14 cellular contexts compared by ENCODE assay signal in the genomic region with DNA sequence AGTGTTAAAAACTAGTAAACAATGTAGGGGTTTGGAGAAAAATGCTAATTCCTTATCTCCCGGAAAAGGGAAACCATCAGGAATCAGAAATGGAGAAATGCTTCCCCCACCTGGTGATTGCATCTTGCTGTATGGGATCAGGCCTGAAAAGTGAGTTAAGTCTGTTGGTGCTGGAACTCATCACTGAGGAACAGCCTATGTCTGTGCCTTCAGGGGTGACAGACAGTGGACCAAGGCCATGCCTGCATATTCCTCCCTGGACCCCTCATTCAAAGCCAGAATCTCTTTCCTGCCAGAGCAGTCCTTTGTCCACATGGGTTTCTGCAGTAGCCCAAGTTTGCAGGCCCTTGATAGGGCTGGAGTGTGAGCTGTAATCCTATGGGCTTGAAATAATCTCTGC.
DNase-seq lines count a peak whose midpoint lies in the region; ATAC-seq and TF ChIP-seq lines count a peak whose summit lies in the region.
"Had no signal": no experiment of that assay in that cellular context is flagged by ENCODE, and none has a peak within 500 bp of the region (broad histone marks: within the 10 kb centered on the region; RNA-seq: fewer than 3 reads in every experiment).

No MANE protein-coding gene starts in this region.

- no peak overlapping the region for H3K4me3 Mint-ChIP-seq in stimulated activated effector memory CD8-positive, alpha-beta T cell treated with anti-CD3 and anti-CD28 coated beads, Interleukin-12 subunit alpha, Interleukin-12 subunit beta, amount 100 ng/mL, for 72 hours
- H3K4me3 Mint-ChIP-seq: activated naive CD4-positive, alpha-beta T cell treated with anti-CD3 and anti-CD28 coated beads, Interleukin-2, amount 50 U/mL, for 24 hours; memory B cell had no signal

- H4K8ac ChIP-seq in mesendoderm (ENCODE audit: low read depth, low read length), result no peak overlapping the region

- no peak overlapping the region for H3K27ac Mint-ChIP-seq in stimulated activated effector memory CD8-positive, alpha-beta T cell treated with anti-CD3 and anti-CD28 coated beads, Interleukin-12 subunit alpha, Interleukin-12 subunit beta, amount 100 ng/mL, for 72 hours
- H3K27ac Mint-ChIP-seq: activated naive CD4-positive, alpha-beta T cell treated with anti-CD3 and anti-CD28 coated beads, Interleukin-2, amount 50 U/mL, for 24 hours; memory B cell had no signal

- no peak overlapping the region for H4K5ac ChIP-seq in mesendoderm (ENCODE audit: low read length)

- peak; percentile 27; the same call in 1 of the 2 replicates for TF ChIP-seq CTCF in AG10803 (conservative IDR thresholded peaks at IDR 0.05; ENCODE audit: low read length)
- 0 out of 2 replicates have a peak, but pooled peaks have one; percentile 14 for TF ChIP-seq CTCF in Panc1 (IDR thresholded peaks at IDR 0.05)
- TF ChIP-seq CTCF in epithelial cell of proximal tubule (conservative IDR thresholded peaks at IDR 0.05; ENCODE audit: low read depth, low read length), result peak; percentile 42

- WGBS in mesendoderm (ENCODE audit: extremely low coverage, insufficient coverage, low lambda C conversion rate), result no CpG with 5 or more reads among the region's 1 CpG

- no peak overlapping the region for H3K4ac ChIP-seq in mesendoderm (ENCODE audit: low read depth, low read length)

- H3K27me3 ChIP-seq in Panc1 (ENCODE audit: control insufficient read depth, insufficient read depth, low read length), result no peaks in the 10 kb centered on the region; the same call in 1 of the 2 replicates
- no peaks in the 10 kb centered on the region for H3K27me3 ChIP-seq in mesendoderm (ENCODE audit: insufficient read depth, low read length, poor library complexity)

- POLR2A ChIA-PET in Panc1 (lab: Charles Lee), result no interaction called here

- CTCF ChIA-PET in Panc1 (lab: Charles Lee), result no interaction called here

- H3K18ac ChIP-seq in mesendoderm (ENCODE audit: low read length), result no peak overlapping the region

- H2AK5ac ChIP-seq in mesendoderm (ENCODE audit: low read length), result no peak overlapping the region

- H3K9ac ChIP-seq in mesendoderm (ENCODE audit: low read length), result no peak overlapping the region

- no peak overlapping the region for H2BK120ac ChIP-seq in mesendoderm (ENCODE audit: low read depth, low read length)

- no peak overlapping the region for H3K4me2 ChIP-seq in mesendoderm (ENCODE audit: low read length)

- H3K79me2 ChIP-seq in mesendoderm (ENCODE audit: control insufficient read depth, insufficient read depth, low read length), result no peaks in the 10 kb centered on the region

- H3K4me1 Mint-ChIP-seq in stimulated activated effector memory CD8-positive, alpha-beta T cell treated with anti-CD3 and anti-CD28 coated beads, Interleukin-12 subunit alpha, Interleukin-12 subunit beta, amount 100 ng/mL, for 72 hours, result no peaks in the 10 kb centered on the region
- H3K4me1 Mint-ChIP-seq: activated naive CD4-positive, alpha-beta T cell treated with anti-CD3 and anti-CD28 coated beads, Interleukin-2, amount 50 U/mL, for 24 hours; memory B cell had no signal

- intact Hi-C loops in Panc1 (cut with micrococcal nuclease; ENCODE audit: unreplicated experiment), result no loop called here

- BruUV-seq in Panc1 (replicated peaks; lab: Mats Ljungman, UMichigan), result no TSS peak

- no peaks in the 10 kb centered on the region for H3K79me1 ChIP-seq in mesendoderm (ENCODE audit: low read length)

- H3K9me3 Mint-ChIP-seq in stimulated activated effector memory CD8-positive, alpha-beta T cell treated with anti-CD3 and anti-CD28 coated beads, Interleukin-12 subunit alpha, Interleukin-12 subunit beta, amount 100 ng/mL, for 72 hours, result no peaks in the 10 kb centered on the region
- H3K9me3 Mint-ChIP-seq: activated naive CD4-positive, alpha-beta T cell treated with anti-CD3 and anti-CD28 coated beads, Interleukin-2, amount 50 U/mL, for 24 hours; memory B cell had no signal

- H3K27ac ChIP-seq in Panc1 (ENCODE audit: low read length), result no peak overlapping the region
- H3K27ac ChIP-seq in mesendoderm (ENCODE audit: low read depth, low read length), result no peak overlapping the region

- H3K4me1 ChIP-seq in Panc1 (ENCODE audit: control insufficient read depth, insufficient read depth, low read length), result no peaks in the 10 kb centered on the region
- H3K4me1 ChIP-seq in mesendoderm (ENCODE audit: control insufficient read depth, low read depth, low read length), result no peaks in the 10 kb centered on the region

- H3K9me3 ChIP-seq in Panc1 (ENCODE audit: control insufficient read depth, insufficient read depth, low read depth, low read length), result no peaks in the 10 kb centered on the region

- no peak overlapping the region for H3K56ac ChIP-seq in mesendoderm (ENCODE audit: low read length)

- H2BK15ac ChIP-seq in mesendoderm (replicated peaks; ENCODE audit: low read depth), result no peak overlapping the region

- ATAC-seq in Panc1 (no peak), HG03469 (IDR thresholded peaks at IDR 0.05; ENCODE audit: unreplicated experiment) (no peak), GM19023 (IDR thresholded peaks at IDR 0.05; ENCODE audit: unreplicated experiment) (no peak)
- ATAC-seq in stimulated activated effector memory CD8-positive, alpha-beta T cell treated with anti-CD3 and anti-CD28 coated beads, Interleukin-12 subunit alpha, Interleukin-12 subunit beta, amount 100 ng/mL, for 72 hours, result no peak

- H3K4me3 ChIP-seq in AG10803 (ENCODE audit: low read length) (no peak overlapping the region), Panc1 (ENCODE audit: low read depth in 2 of 2, low read length in 2 of 2) (no peak overlapping the region), epithelial cell of proximal tubule (ENCODE audit: low read depth, low read length) (no peak overlapping the region), mesendoderm (ENCODE audit: low read length) (no peak overlapping the region)

- H3K36me3 Mint-ChIP-seq in stimulated activated effector memory CD8-positive, alpha-beta T cell treated with anti-CD3 and anti-CD28 coated beads, Interleukin-12 subunit alpha, Interleukin-12 subunit beta, amount 100 ng/mL, for 72 hours, result no peaks in the 10 kb centered on the region
- H3K36me3 Mint-ChIP-seq: activated naive CD4-positive, alpha-beta T cell treated with anti-CD3 and anti-CD28 coated beads, Interleukin-2, amount 50 U/mL, for 24 hours; memory B cell had no signal

- in situ Hi-C loops in Panc1 (cut with HindIII; ENCODE audit: low pct_unique_long_range_greater_than_20kb, low sequenced_read_pairs), result no loop called here

- no peak overlapping the region for H2BK5ac ChIP-seq in mesendoderm (ENCODE audit: low read length)

- H3K36me3 ChIP-seq in Panc1 (ENCODE audit: control insufficient read depth, insufficient read depth, low read length) (no peaks in the 10 kb centered on the region), mesendoderm (ENCODE audit: control insufficient read depth, insufficient read depth, low read length) (no peaks in the 10 kb centered on the region)

- H3K23ac ChIP-seq in mesendoderm (ENCODE audit: low read length), result no peak overlapping the region

- DNase-seq in AG10803 (ENCODE audit: low read depth) (no peak), Panc1 (ENCODE audit: low read depth, low spot score) (no peak), epithelial cell of proximal tubule (ENCODE audit: low read depth) (no peak), mesendoderm (peak; percentile 39), glomerular visceral epithelial cell (ENCODE audit: extremely low spot score) (no peak)
- DNase-seq in stimulated activated effector memory CD8-positive, alpha-beta T cell treated with anti-CD3 and anti-CD28 coated beads, Interleukin-12 subunit alpha, Interleukin-12 subunit beta, amount 100 ng/mL, for 72 hours (ENCODE audit: low spot score in 2 of 2), result no peak
- DNase-seq: C1 segment of cervical spinal cord; Kasumi-1; stimulated activated CD4-positive, alpha-beta T cell treated with anti-CD3 and anti-CD28 coated beads, Interleukin-2, amount 100 ng/mL, for 48 hours; stimulated activated naive CD4-positive, alpha-beta T cell had no signal
